ENCODE assay signal across 9 cellular contexts in genomic region chr13:99308481-99309087, GRCh38. TPM values are rescaled to one million over a fixed set of nuclear protein-coding genes. Genes with fewer than 3 reads are reported as not detected.
A peak's percentile ranks its signal among the peaks of the same experiment; 100 is the strongest.
DNase-seq lines count a peak whose midpoint lies in the region; ATAC-seq and TF ChIP-seq lines count a peak whose summit lies in the region.
"Had no signal": no experiment of that assay in that cellular context is flagged by ENCODE, and none has a peak within 500 bp of the region (broad histone marks: within the 10 kb centered on the region; RNA-seq: fewer than 3 reads in every experiment).

No MANE protein-coding gene starts in this region.

- DNase-seq in AG20443 (ENCODE audit: low spot score), result peak; percentile 49
- no peak for DNase-seq in central memory CD8-positive, alpha-beta T cell (ENCODE audit: low spot score in 2 of 2)
- no peak for DNase-seq in naive thymus-derived CD4-positive, alpha-beta T cell
- DNase-seq in ovary, result no peak
- no peak for DNase-seq in NCI-H1417 (lab: John Stamatoyannopoulos, UW)
- DNase-seq: NCI-H1694 had no signal

- H3K27ac Mint-ChIP-seq in central memory CD8-positive, alpha-beta T cell (ENCODE audit: low read depth), result peak overlapping the region; percentile 99
- H3K27ac Mint-ChIP-seq in naive thymus-derived CD4-positive, alpha-beta T cell, result peak overlapping the region; percentile 81 to 99 (median 93)

- H3K4me1 ChIP-seq in HUES48 (ENCODE audit: control insufficient read depth, insufficient read depth, low read length) (0 out of 2 replicates have a peak, but pooled peaks cover 15% of the 10 kb centered on the region), ovary (ENCODE audit: insufficient read depth) (peaks cover 13% of the 10 kb centered on the region)
- H3K4me1 ChIP-seq in naive thymus-derived CD4-positive, alpha-beta T cell (ENCODE audit: control insufficient read depth in 2 of 2, insufficient read depth in 2 of 2, low read length in 2 of 2), result peaks cover 49 to 52% of the 10 kb centered on the region in 2 donors

- peak overlapping the region; percentile 96 for H3K4me3 Mint-ChIP-seq in central memory CD8-positive, alpha-beta T cell
- H3K4me3 Mint-ChIP-seq in naive thymus-derived CD4-positive, alpha-beta T cell, result peak overlapping the region; percentile 89 to 100 (median 94)

- TF ChIP-seq POLR2A in ovary (IDR thresholded peaks at IDR 0.05), result no peak

- 44 to 55% (median 46%) methylated on average over 3 of the region's 3 CpGs for WGBS in ovary, 3 donors

- H3K36me3 ChIP-seq in HUES48 (ENCODE audit: control insufficient read depth, insufficient read depth, low read length) (0 out of 2 replicates have a peak, but pooled peaks cover 3% of the 10 kb centered on the region), ovary (no peaks in the 10 kb centered on the region)
- H3K36me3 ChIP-seq in naive thymus-derived CD4-positive, alpha-beta T cell (ENCODE audit: control insufficient read depth in 2 of 3, insufficient read depth in 3 of 3, low read length in 3 of 3), result peaks cover 0 to 14% (median 0%) of the 10 kb centered on the region in 3 experiments

- intact Hi-C loops in naive thymus-derived CD4-positive, alpha-beta T cell (cut with micrococcal nuclease), result loop anchor here (5.0 to 10.0 kb wide), 5 partner anchors 36 to 296 kb away; partner anchors contain the start of gene CLYBL (in 1 of the 2)
- intact Hi-C loops in ovary (cut with DNase I), result loop anchor here in 1 of 4 donors (10.0 kb wide), 1 partner anchor 126 kb away; no protein-coding TSS in a partner anchor

- ATAC-seq in central memory CD8-positive, alpha-beta T cell (replicated peaks; ENCODE audit: extremely low read depth, poor library complexity, severe bottlenecking), result no peak
- ATAC-seq in naive thymus-derived CD4-positive, alpha-beta T cell, result no peak
- ATAC-seq in HG03439 (IDR thresholded peaks at IDR 0.05; ENCODE audit: unreplicated experiment) (no peak), HG02973 (IDR thresholded peaks at IDR 0.05; ENCODE audit: unreplicated experiment) (no peak)

- no peak for TF ChIP-seq CTCF in ovary (IDR thresholded peaks at IDR 0.05)

- no peaks in the 10 kb centered on the region for H3K27me3 Mint-ChIP-seq in central memory CD8-positive, alpha-beta T cell
- no peaks in the 10 kb centered on the region for H3K27me3 Mint-ChIP-seq in naive thymus-derived CD4-positive, alpha-beta T cell

- POLR2A ChIA-PET in naive thymus-derived CD4-positive, alpha-beta T cell (lab: Charles Lee), result interaction anchor here (0.6 to 14.3 kb wide), 12 partner anchors 9 to 123 kb away, joined by 3 to 364 read pairs (median 31); no protein-coding TSS in a partner anchor

- no peaks in the 10 kb centered on the region for H3K27me3 ChIP-seq in HUES48 (ENCODE audit: control insufficient read depth, insufficient read depth, low read length)
- no peaks in the 10 kb centered on the region for H3K27me3 ChIP-seq in naive thymus-derived CD4-positive, alpha-beta T cell (ENCODE audit: control insufficient read depth in 2 of 2, insufficient read depth in 2 of 2, low read length in 2 of 2)
- H3K27me3 ChIP-seq in ovary, result no peaks in the 10 kb centered on the region

- no peak overlapping the region for H3K9ac ChIP-seq in HUES48 (ENCODE audit: low read depth, low read length)

- CTCF ChIA-PET in naive thymus-derived CD4-positive, alpha-beta T cell (lab: Charles Lee), result interaction anchor here (0.6 to 5.0 kb wide), 6 partner anchors 12 to 79 kb away, joined by 3 to 38 read pairs (median 4); no protein-coding TSS in a partner anchor

- TF ChIP-seq EP300 in ovary (IDR thresholded peaks at IDR 0.05), result no peak

- no peaks in the 10 kb centered on the region for H3K9me3 ChIP-seq in HUES48 (ENCODE audit: control insufficient read depth, insufficient read depth, low read length)
- H3K9me3 ChIP-seq in naive thymus-derived CD4-positive, alpha-beta T cell (ENCODE audit: control insufficient read depth in 2 of 3, low read length in 3 of 3), result no peaks in the 10 kb centered on the region
- H3K9me3 ChIP-seq in ovary, result no peaks in the 10 kb centered on the region

- peak overlapping the region; percentile 64 for H3K27ac ChIP-seq in HUES48 (ENCODE audit: low read depth, low read length)
- H3K27ac ChIP-seq in naive thymus-derived CD4-positive, alpha-beta T cell (ENCODE audit: low read depth, low read length), result peak overlapping the region; percentile 88
- peak overlapping the region in 1 of 2 donors; percentile 3 for H3K27ac ChIP-seq in ovary

- H3K4me3 ChIP-seq in HUES48 (ENCODE audit: low read depth, low read length) (no peak overlapping the region), ovary (no peak overlapping the region)
- no peak overlapping the region for H3K4me3 ChIP-seq in naive thymus-derived CD4-positive, alpha-beta T cell (ENCODE audit: low read length)

- no peaks in the 10 kb centered on the region for H3K9me3 Mint-ChIP-seq in central memory CD8-positive, alpha-beta T cell
- H3K9me3 Mint-ChIP-seq in naive thymus-derived CD4-positive, alpha-beta T cell, result no peaks in the 10 kb centered on the region

- H3K36me3 Mint-ChIP-seq in central memory CD8-positive, alpha-beta T cell (ENCODE audit: insufficient read depth), result peaks cover 41% of the 10 kb centered on the region
- H3K36me3 Mint-ChIP-seq in naive thymus-derived CD4-positive, alpha-beta T cell, result peaks cover 16 to 49% (median 26%) of the 10 kb centered on the region in 5 donors

- H3K4me1 Mint-ChIP-seq in central memory CD8-positive, alpha-beta T cell, result peaks cover 71% of the 10 kb centered on the region
- H3K4me1 Mint-ChIP-seq in naive thymus-derived CD4-positive, alpha-beta T cell, result peaks cover 56 to 81% (median 77%) of the 10 kb centered on the region in 7 donors

RNA-seq across cellular contexts. Expression of gene GPR183, which starts 1.4 kb away (rescaled TPM):
- total RNA-seq in naive thymus-derived CD4-positive, alpha-beta T cell, result 100 to 1,000 TPM in 4 of 5 experiments, 10 to 100 TPM in 1; 26.8 to 231 (median 112) TPM
- 100 to 1,000 TPM; 234 to 241 TPM for polyA plus RNA-seq in naive thymus-derived CD4-positive, alpha-beta T cell
- total RNA-seq in ovary, result 10 to 100 TPM in 2 of 7 donors, 1 to 10 TPM in 5; 2.4 to 14.6 (median 5.5) TPM
- 1 to 10 TPM; 4.7 to 7.6 TPM for polyA plus RNA-seq in ovary

RNA-seq across cellular contexts. Expression of gene GPR18, which starts 50.4 kb away (rescaled TPM):
- total RNA-seq in naive thymus-derived CD4-positive, alpha-beta T cell, result 10 to 100 TPM; 11.5 to 40.4 (median 21.1) TPM
- polyA plus RNA-seq in naive thymus-derived CD4-positive, alpha-beta T cell, result 10 to 100 TPM; 27.9 to 35.9 TPM
- under 1 TPM in 1 of 7 donors, not detected in 6; 0.30 TPM for total RNA-seq in ovary
- under 1 TPM in 1 of 2 donors, not detected in 1; 0.73 TPM for polyA plus RNA-seq in ovary

Comparison
In these comparisons a context has a peak if more than half of its experiments do, and no peak if none do; other contexts are left out.
1. RNA of gene GPR18, which starts 50.4 kb away (total RNA-seq): 11.5 to 40.4 TPM in naive thymus-derived CD4-positive, alpha-beta T cell; 0.30 TPM in ovary; every median in the first group is over 4 times any median in the second.